4 cellular contexts compared by ENCODE assay signal in the genomic region with DNA sequence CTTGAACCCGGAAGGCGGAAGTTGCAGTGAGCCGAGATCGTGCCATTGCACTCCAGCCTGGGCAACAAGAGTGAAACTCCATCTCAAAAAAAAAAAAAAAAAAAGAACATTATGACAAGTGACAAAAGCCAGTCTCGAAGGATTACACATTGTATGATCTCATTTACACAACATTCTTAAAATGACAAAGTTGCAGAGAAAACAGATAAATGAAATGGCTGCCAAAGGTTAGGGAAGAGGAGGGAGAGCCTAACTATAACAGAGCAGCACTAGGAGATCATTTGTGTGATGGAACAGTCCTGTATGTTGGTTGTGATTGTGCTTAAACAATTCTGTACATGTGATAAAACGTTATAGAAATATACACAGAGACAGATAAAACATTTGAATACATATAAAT. TPM values are rescaled to one million over a fixed set of nuclear protein-coding genes. Genes with fewer than 3 reads are reported as not detected.
"Had no signal": no experiment of that assay in that cellular context is flagged by ENCODE, and none has a peak within 500 bp of the region (broad histone marks: within the 10 kb centered on the region; RNA-seq: fewer than 3 reads in every experiment).

No MANE protein-coding gene starts in this region.

- DNase-seq: GDM1, GF-D8 had no signal

- ATAC-seq: GM12878 had no signal

- H3K4me3 ChIP-seq: GM12878 had no signal

RNA-seq across cellular contexts. Expression of a gene that starts 16.2 kb away (rescaled TPM):
- total RNA-seq: G401 had no signal

RNA-seq across cellular contexts. Expression of a gene that starts 32.0 kb away (rescaled TPM):
- total RNA-seq: G401 had no signal
